Comparison of ENCODE assay signal across 11 cellular contexts in the genomic region with DNA sequence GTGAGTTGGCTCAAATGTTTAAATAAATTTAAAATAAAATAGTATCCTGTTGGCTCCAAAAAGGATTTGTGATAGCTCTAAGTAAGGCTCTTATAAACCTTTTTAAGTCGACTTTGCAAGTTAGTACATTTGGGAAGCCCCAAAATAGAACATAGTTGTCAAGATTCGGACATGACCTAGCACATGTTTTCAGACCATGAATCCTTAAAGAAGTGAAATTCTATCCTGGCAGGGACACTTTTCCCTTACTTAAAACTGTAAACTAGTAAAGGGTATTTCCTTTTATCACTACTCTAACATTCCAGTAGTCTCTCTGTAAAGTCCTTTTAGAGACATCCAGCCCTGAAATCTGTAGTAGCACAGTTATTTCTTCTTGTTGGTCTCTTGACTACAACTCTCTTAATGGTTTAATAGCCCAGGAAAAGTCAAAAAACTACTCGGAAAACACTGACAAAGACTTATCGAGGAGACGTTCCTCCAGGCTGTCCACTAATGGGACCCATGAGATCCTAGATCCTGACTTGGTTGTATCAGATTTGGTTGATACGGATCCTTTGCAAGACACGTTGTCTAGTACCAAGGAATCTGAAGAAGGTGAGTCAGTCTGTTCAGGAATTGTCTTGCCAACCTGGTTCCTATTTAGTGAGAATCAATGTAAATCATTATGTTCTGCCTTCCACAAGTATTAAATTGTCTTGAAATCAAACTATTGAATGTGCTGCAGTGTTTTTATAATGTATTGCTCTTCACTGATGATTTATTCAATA.
DNase-seq lines count a peak whose midpoint lies in the region; ATAC-seq and TF ChIP-seq lines count a peak whose summit lies in the region.
"Had no signal": no experiment of that assay in that cellular context is flagged by ENCODE, and none has a peak within 500 bp of the region (broad histone marks: within the 10 kb centered on the region; RNA-seq: fewer than 3 reads in every experiment).

No MANE protein-coding gene starts in this region.

- H3K9me3 ChIP-seq in mesenchymal stem cell (ENCODE audit: control insufficient read depth, low read length) (no peaks in the 10 kb centered on the region), tibial nerve (no peaks in the 10 kb centered on the region)
- H3K9me3 ChIP-seq: ovary had no signal

- H3K4ac ChIP-seq in mesenchymal stem cell (ENCODE audit: low read depth in 1 of 2, low read length in 2 of 2) = no peak overlapping the region

- H3K23ac ChIP-seq in mesenchymal stem cell (ENCODE audit: low read length in 2 of 2) = no peak overlapping the region

- TF ChIP-seq POLR2A in tibial nerve (IDR thresholded peaks at IDR 0.05) = no peak

- WGBS in mesenchymal stem cell = 86% methylated on average over 6 of the region's 7 CpGs
- 67 to 70% methylated on average over 7 of the region's 7 CpGs for WGBS in tibial nerve, 2 donors

- no peaks in the 10 kb centered on the region for H3K9me3 Mint-ChIP-seq in activated naive CD8-positive, alpha-beta T cell (ENCODE audit: low read depth)
- H3K9me3 Mint-ChIP-seq in activated naive CD8-positive, alpha-beta T cell treated with anti-CD3 and anti-CD28 coated beads, Interleukin-2, amount 50 U/mL, for 24 hours = no peaks in the 10 kb centered on the region
- no peaks in the 10 kb centered on the region for H3K9me3 Mint-ChIP-seq in T-helper 2 cell treated with Interferon-gamma antibody and Interleukin-4, amounts not matched to agents 5 μg/mL and 100 μg/mL, for 36 hours

- H3K27me3 Mint-ChIP-seq in activated naive CD8-positive, alpha-beta T cell = no peaks in the 10 kb centered on the region
- H3K27me3 Mint-ChIP-seq in activated naive CD8-positive, alpha-beta T cell treated with anti-CD3 and anti-CD28 coated beads, Interleukin-2, amount 50 U/mL, for 24 hours = no peaks in the 10 kb centered on the region
- H3K27me3 Mint-ChIP-seq in T-helper 2 cell treated with Interferon-gamma antibody and Interleukin-4, amounts not matched to agents 5 μg/mL and 100 μg/mL, for 36 hours (ENCODE audit: low read depth) = no peaks in the 10 kb centered on the region

- ATAC-seq in activated naive CD8-positive, alpha-beta T cell treated with anti-CD3 and anti-CD28 coated beads, Interleukin-2, amount 50 U/mL, for 24 hours = no peak
- no peak for ATAC-seq in HG02973 (IDR thresholded peaks at IDR 0.05; ENCODE audit: unreplicated experiment)

- H3K27ac ChIP-seq in mesenchymal stem cell (ENCODE audit: low read length, poor library complexity, severe bottlenecking) (peak overlapping the region; percentile 51), tibial nerve (peak overlapping the region in 3 of 4 donors; percentile 22 to 68 (median 61))
- H3K27ac ChIP-seq: ovary had no signal

- no peak for DNase-seq in activated naive CD8-positive, alpha-beta T cell treated with anti-CD3 and anti-CD28 coated beads, Interleukin-2, amount 50 U/mL, for 24 hours
- peak; percentile 26 for DNase-seq in amniotic epithelial cell (ENCODE audit: low read depth)
- DNase-seq in mesenchymal stem cell = peak; percentile 35
- no peak for DNase-seq in tibial nerve (ENCODE audit: low spot score in 2 of 2)
- no peak for DNase-seq in iPS-NIHi7 (ENCODE audit: extremely low spot score)
- DNase-seq in T-helper 2 cell treated with Interferon-gamma antibody and Interleukin-4, amounts not matched to agents 5 μg/mL and 100 μg/mL, for 36 hours (ENCODE audit: low spot score) = no peak
- DNase-seq: activated CD4-positive, CD25-positive, alpha-beta regulatory T cell treated with anti-CD3 and anti-CD28 coated beads, Interleukin-2, amount 50 U/mL, for 72 hours; NCI-H2081 had no signal

- no peak overlapping the region for H2BK15ac ChIP-seq in mesenchymal stem cell (ENCODE audit: low read depth, poor library complexity, severe bottlenecking)

- H2AK5ac ChIP-seq in mesenchymal stem cell (ENCODE audit: low read length, severe bottlenecking) = no peak overlapping the region

- peak overlapping the region; percentile 64 for H3K27ac Mint-ChIP-seq in activated naive CD8-positive, alpha-beta T cell
- no peak overlapping the region for H3K27ac Mint-ChIP-seq in activated naive CD8-positive, alpha-beta T cell treated with anti-CD3 and anti-CD28 coated beads, Interleukin-2, amount 50 U/mL, for 24 hours
- H3K27ac Mint-ChIP-seq in T-helper 2 cell treated with Interferon-gamma antibody and Interleukin-4, amounts not matched to agents 5 μg/mL and 100 μg/mL, for 36 hours = no peak overlapping the region

- H3K14ac ChIP-seq in mesenchymal stem cell (ENCODE audit: low read length in 2 of 2) = no peak overlapping the region

- H2BK12ac ChIP-seq in mesenchymal stem cell (ENCODE audit: low read length in 2 of 2) = no peak overlapping the region

- H3K4me3 ChIP-seq in mesenchymal stem cell (ENCODE audit: insufficient read depth in 1 of 2, low read depth in 1 of 2, low read length in 2 of 2) (peak overlapping the region in 1 of 2 experiments; percentile 54), tibial nerve (no peak overlapping the region)
- H3K4me3 ChIP-seq: ovary had no signal

- no peak overlapping the region for H2BK5ac ChIP-seq in mesenchymal stem cell (ENCODE audit: low read depth, low read length, poor library complexity, severe bottlenecking)

- no peak overlapping the region for H3K18ac ChIP-seq in mesenchymal stem cell (ENCODE audit: low read depth in 1 of 2, low read length in 2 of 2)

- TF ChIP-seq CTCF in tibial nerve (IDR thresholded peaks at IDR 0.05) = no peak

- H3K4me3 Mint-ChIP-seq in activated naive CD8-positive, alpha-beta T cell = no peak overlapping the region
- H3K4me3 Mint-ChIP-seq in activated naive CD8-positive, alpha-beta T cell treated with anti-CD3 and anti-CD28 coated beads, Interleukin-2, amount 50 U/mL, for 24 hours = no peak overlapping the region
- no peak overlapping the region for H3K4me3 Mint-ChIP-seq in T-helper 2 cell treated with Interferon-gamma antibody and Interleukin-4, amounts not matched to agents 5 μg/mL and 100 μg/mL, for 36 hours

- TF ChIP-seq EP300 in tibial nerve (IDR thresholded peaks at IDR 0.05) = no peak

- H3K36me3 ChIP-seq in mesenchymal stem cell (ENCODE audit: control insufficient read depth in 1 of 2, insufficient read depth in 2 of 2, low read depth in 1 of 2, low read length in 2 of 2) (peaks cover 0 to 12% of the 10 kb centered on the region in 2 experiments), tibial nerve (peaks cover 0 to 26% (median 0%) of the 10 kb centered on the region in 3 donors)
- H3K36me3 ChIP-seq: ovary had no signal

- H3K27me3 ChIP-seq in mesenchymal stem cell (ENCODE audit: control insufficient read depth in 1 of 2, insufficient read depth in 1 of 2, low read length in 2 of 2) = no peaks in the 10 kb centered on the region
- no peaks in the 10 kb centered on the region for H3K27me3 ChIP-seq in tibial nerve
- H3K27me3 ChIP-seq: ovary had no signal

- no peak overlapping the region for H4K8ac ChIP-seq in mesenchymal stem cell (ENCODE audit: low read length)

- peaks cover 8% of the 10 kb centered on the region for H3K4me1 Mint-ChIP-seq in activated naive CD8-positive, alpha-beta T cell (ENCODE audit: low read depth)
- peaks cover 7% of the 10 kb centered on the region for H3K4me1 Mint-ChIP-seq in activated naive CD8-positive, alpha-beta T cell treated with anti-CD3 and anti-CD28 coated beads, Interleukin-2, amount 50 U/mL, for 24 hours
- peaks cover 4% of the 10 kb centered on the region for H3K4me1 Mint-ChIP-seq in T-helper 2 cell treated with Interferon-gamma antibody and Interleukin-4, amounts not matched to agents 5 μg/mL and 100 μg/mL, for 36 hours (ENCODE audit: low read depth)

- H3K36me3 Mint-ChIP-seq in activated naive CD8-positive, alpha-beta T cell = peaks cover 10% of the 10 kb centered on the region
- H3K36me3 Mint-ChIP-seq in activated naive CD8-positive, alpha-beta T cell treated with anti-CD3 and anti-CD28 coated beads, Interleukin-2, amount 50 U/mL, for 24 hours (ENCODE audit: low read depth) = peaks cover 10% of the 10 kb centered on the region
- H3K36me3 Mint-ChIP-seq in T-helper 2 cell treated with Interferon-gamma antibody and Interleukin-4, amounts not matched to agents 5 μg/mL and 100 μg/mL, for 36 hours (ENCODE audit: low read depth) = peaks cover 24% of the 10 kb centered on the region

- H4K91ac ChIP-seq in mesenchymal stem cell (ENCODE audit: low read length) = no peak overlapping the region

- no peak overlapping the region for H2BK120ac ChIP-seq in mesenchymal stem cell (ENCODE audit: low read depth, low read length)

- H3K79me1 ChIP-seq in mesenchymal stem cell (replicated peaks; ENCODE audit: low read length, poor library complexity, severe bottlenecking) = peaks cover 8% of the 10 kb centered on the region

- no peak overlapping the region for H3K4me2 ChIP-seq in mesenchymal stem cell (ENCODE audit: low read length, poor library complexity, severe bottlenecking)

- H3K4me1 ChIP-seq in mesenchymal stem cell (ENCODE audit: control insufficient read depth, insufficient read depth, low read depth, low read length) = peaks cover 5% of the 10 kb centered on the region
- peaks cover 0 to 19% (median 1%) of the 10 kb centered on the region in 4 donors for H3K4me1 ChIP-seq in tibial nerve

- H3K9ac ChIP-seq in mesenchymal stem cell (ENCODE audit: low read length) = peak overlapping the region; percentile 77

- no peak overlapping the region for H2AFZ ChIP-seq in mesenchymal stem cell (ENCODE audit: low read depth, low read length)

Comparison
In these comparisons a context has a peak if more than half of its experiments do, and no peak if none do; other contexts are left out.
1. DNase-seq: peak in amniotic epithelial cell (single experiment) and mesenchymal stem cell (single experiment); none in activated naive CD8-positive, alpha-beta T cell treated with anti-CD3 and anti-CD28 coated beads, Interleukin-2, amount 50 U/mL, for 24 hours (single experiment), tibial nerve (0 of 2), iPS-NIHi7 (single experiment) and T-helper 2 cell treated with Interferon-gamma antibody and Interleukin-4, amounts not matched to agents 5 μg/mL and 100 μg/mL, for 36 hours (single experiment).